ENCODE assay signal across 10 cellular contexts in the genomic region with DNA sequence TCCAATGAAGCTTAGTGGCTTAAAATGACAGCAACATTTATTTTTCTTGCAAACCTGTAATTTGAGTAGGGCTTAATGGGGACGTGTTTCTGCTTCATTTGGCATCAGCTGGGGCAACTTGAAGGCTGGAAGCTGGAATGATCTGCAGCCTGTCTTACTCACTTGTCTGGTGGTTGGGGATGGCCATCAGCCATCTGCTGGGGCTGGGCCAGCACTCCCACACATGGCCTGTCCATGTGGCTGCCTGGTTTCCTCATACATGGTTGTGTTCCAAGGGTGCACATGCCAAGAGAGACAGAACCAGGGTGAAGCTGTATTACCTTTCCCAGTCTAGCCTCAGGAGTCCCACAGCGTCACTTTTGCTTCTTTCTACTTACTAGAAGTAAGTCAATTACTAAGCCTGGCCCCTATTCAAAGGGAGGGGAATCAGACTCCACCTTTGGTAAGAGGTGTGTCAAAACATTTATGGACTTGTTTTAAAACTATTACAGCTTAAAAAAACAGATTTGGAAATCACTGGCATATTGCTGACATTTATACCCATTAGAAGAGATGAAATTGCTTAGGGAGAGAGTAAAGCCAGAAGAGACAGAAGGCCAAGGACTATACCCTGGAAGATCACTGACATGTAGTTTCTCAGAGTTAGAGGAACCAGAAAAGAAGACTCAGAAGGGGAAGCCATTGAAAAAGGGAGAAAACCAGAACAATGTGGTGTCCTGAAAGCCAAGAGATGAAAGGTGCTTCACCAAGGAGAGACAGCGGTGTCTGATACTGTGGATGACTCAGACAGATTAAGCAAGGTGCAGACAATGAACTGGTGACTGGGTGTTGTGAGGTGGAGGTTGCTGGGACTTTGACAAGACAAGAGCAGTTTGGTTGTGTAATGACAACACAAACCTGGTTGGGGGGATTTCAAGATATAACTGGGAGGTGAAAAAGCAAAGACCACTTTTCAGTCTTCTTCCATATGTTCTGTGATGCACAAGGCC.
A peak's percentile ranks its signal among the peaks of the same experiment; 100 is the strongest.
DNase-seq lines count a peak whose midpoint lies in the region; ATAC-seq and TF ChIP-seq lines count a peak whose summit lies in the region.
"Had no signal": no experiment of that assay in that cellular context is flagged by ENCODE, and none has a peak within 500 bp of the region (broad histone marks: within the 10 kb centered on the region; RNA-seq: fewer than 3 reads in every experiment).

No MANE protein-coding gene starts in this region.

- no peaks in the 10 kb centered on the region for H3K27me3 ChIP-seq in breast epithelium
- H3K27me3 ChIP-seq in left lung, result no peaks in the 10 kb centered on the region

- peak; percentile 69 for ATAC-seq in activated naive CD8-positive, alpha-beta T cell treated with anti-CD3 and anti-CD28 coated beads, Interleukin-2, amount 50 U/mL, for 24 hours
- ATAC-seq in left lung, result peak; percentile 60
- ATAC-seq in GM19395 (IDR thresholded peaks at IDR 0.05; ENCODE audit: unreplicated experiment), result no peak

- H3K4me1 ChIP-seq in breast epithelium (no peaks in the 10 kb centered on the region), left lung (no peaks in the 10 kb centered on the region)
- H3K4me1 ChIP-seq: Caco-2 had no signal

- H3K36me3 ChIP-seq in breast epithelium, result no peaks in the 10 kb centered on the region
- no peaks in the 10 kb centered on the region for H3K36me3 ChIP-seq in left lung

- TF ChIP-seq POLR2A in breast epithelium (IDR thresholded peaks at IDR 0.05), result no peak

- H3K27ac ChIP-seq in breast epithelium (peak overlapping the region; percentile 73 to 84), left lung (peak overlapping the region in 1 of 2 donors; percentile 5)

- H3K27ac Mint-ChIP-seq in activated naive CD8-positive, alpha-beta T cell treated with anti-CD3 and anti-CD28 coated beads, Interleukin-2, amount 50 U/mL, for 24 hours, result no peak overlapping the region
- no peak overlapping the region for H3K27ac Mint-ChIP-seq in activated naive CD8-positive, alpha-beta T cell treated with anti-CD3 and anti-CD28 coated beads for 36 hours

- H3K9me3 Mint-ChIP-seq in activated naive CD8-positive, alpha-beta T cell treated with anti-CD3 and anti-CD28 coated beads, Interleukin-2, amount 50 U/mL, for 24 hours, result no peaks in the 10 kb centered on the region
- H3K9me3 Mint-ChIP-seq in activated naive CD8-positive, alpha-beta T cell treated with anti-CD3 and anti-CD28 coated beads for 36 hours, result peaks cover 2% of the 10 kb centered on the region

- DNase-seq in activated naive CD8-positive, alpha-beta T cell treated with anti-CD3 and anti-CD28 coated beads, Interleukin-2, amount 50 U/mL, for 24 hours, result no peak
- no peak for DNase-seq in activated naive CD8-positive, alpha-beta T cell treated with anti-CD3 and anti-CD28 coated beads for 36 hours
- DNase-seq in breast epithelium (ENCODE audit: low spot score in 2 of 2), result peak; percentile 60 to 85
- peak in 1 of 2 donors; percentile 47 for DNase-seq in left lung
- no peak for DNase-seq in central memory CD4-positive, alpha-beta T cell
- no peak for DNase-seq in GM20000 (ENCODE audit: low spot score)
- no peak for DNase-seq in activated CD4-positive, CD25-positive, alpha-beta regulatory T cell (lab: John Stamatoyannopoulos, UW)
- DNase-seq: Caco-2; stimulated activated CD4-positive, alpha-beta T cell treated with anti-CD3 and anti-CD28 coated beads, Interleukin-1b, Interleukin-23, amount 100 ng/mL, for 48 hours had no signal

- no peaks in the 10 kb centered on the region for H3K27me3 Mint-ChIP-seq in activated naive CD8-positive, alpha-beta T cell treated with anti-CD3 and anti-CD28 coated beads, Interleukin-2, amount 50 U/mL, for 24 hours
- H3K27me3 Mint-ChIP-seq in activated naive CD8-positive, alpha-beta T cell treated with anti-CD3 and anti-CD28 coated beads for 36 hours, result no peaks in the 10 kb centered on the region

- no peak overlapping the region for H3K4me3 Mint-ChIP-seq in activated naive CD8-positive, alpha-beta T cell treated with anti-CD3 and anti-CD28 coated beads, Interleukin-2, amount 50 U/mL, for 24 hours
- no peak overlapping the region for H3K4me3 Mint-ChIP-seq in activated naive CD8-positive, alpha-beta T cell treated with anti-CD3 and anti-CD28 coated beads for 36 hours

- intact Hi-C loops in breast epithelium (cut with DNase I; ENCODE audit: low total_unique reads) (no loop called here), left lung (cut with DNase I) (no loop called here)

- H3K9me3 ChIP-seq in breast epithelium, result peaks cover 0 to 2% of the 10 kb centered on the region in 2 donors
- H3K9me3 ChIP-seq in left lung, result peaks cover 0 to 13% of the 10 kb centered on the region in 2 donors
- H3K9me3 ChIP-seq: Caco-2 had no signal

- no peak for TF ChIP-seq CTCF in breast epithelium (IDR thresholded peaks at IDR 0.05)
- no peak for TF ChIP-seq CTCF in left lung (IDR thresholded peaks at IDR 0.05)
- no peak for TF ChIP-seq CTCF in GM20000 (IDR thresholded peaks at IDR 0.05; ENCODE audit: extremely low read depth, missing control alignments)

- H3K4me1 Mint-ChIP-seq in activated naive CD8-positive, alpha-beta T cell treated with anti-CD3 and anti-CD28 coated beads, Interleukin-2, amount 50 U/mL, for 24 hours, result no peaks in the 10 kb centered on the region
- no peaks in the 10 kb centered on the region for H3K4me1 Mint-ChIP-seq in activated naive CD8-positive, alpha-beta T cell treated with anti-CD3 and anti-CD28 coated beads for 36 hours

- H3K36me3 Mint-ChIP-seq in activated naive CD8-positive, alpha-beta T cell treated with anti-CD3 and anti-CD28 coated beads, Interleukin-2, amount 50 U/mL, for 24 hours (ENCODE audit: low read depth), result no peaks in the 10 kb centered on the region
- H3K36me3 Mint-ChIP-seq in activated naive CD8-positive, alpha-beta T cell treated with anti-CD3 and anti-CD28 coated beads for 36 hours, result no peaks in the 10 kb centered on the region

- H3K4me3 ChIP-seq in breast epithelium (no peak overlapping the region), left lung (no peak overlapping the region)

Comparison
In these comparisons a context has a peak if more than half of its experiments do, and no peak if none do; other contexts are left out.
1. DNase-seq: peak in breast epithelium (2 of 2); none in activated naive CD8-positive, alpha-beta T cell treated with anti-CD3 and anti-CD28 coated beads, Interleukin-2, amount 50 U/mL, for 24 hours (single experiment), activated naive CD8-positive, alpha-beta T cell treated with anti-CD3 and anti-CD28 coated beads for 36 hours (single experiment), central memory CD4-positive, alpha-beta T cell (single experiment), GM20000 (single experiment) and activated CD4-positive, CD25-positive, alpha-beta regulatory T cell (0 of 4).